ENCODE assay signal across 18 cellular contexts in the genomic region with DNA sequence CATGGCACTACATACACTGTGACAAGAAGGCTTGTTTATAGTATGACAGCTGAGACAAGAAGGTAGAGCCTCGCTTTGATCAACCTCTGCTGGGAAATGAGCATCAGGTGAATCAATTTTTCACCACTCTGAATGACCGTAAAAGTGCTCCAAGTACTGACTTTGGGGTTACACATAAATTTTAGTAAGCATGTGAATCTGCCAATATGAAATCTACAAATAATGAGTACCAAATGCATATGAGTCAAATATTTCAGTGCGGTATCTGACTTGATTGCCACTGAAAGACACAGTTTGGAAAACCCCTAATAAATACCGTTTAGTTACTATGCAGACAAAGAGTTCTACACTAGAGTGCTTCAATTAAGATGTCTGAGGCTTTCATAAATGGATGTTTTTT.
DNase-seq lines count a peak whose midpoint lies in the region; ATAC-seq lines count a peak whose summit lies in the region.
"Had no signal": no experiment of that assay in that cellular context is flagged by ENCODE, and none has a peak within 500 bp of the region (broad histone marks: within the 10 kb centered on the region; RNA-seq: fewer than 3 reads in every experiment).

No MANE protein-coding gene starts in this region.

- H3K27ac Mint-ChIP-seq in activated CD8-positive, alpha-beta memory T cell treated with anti-CD3 and anti-CD28 coated beads, Interleukin-2, amount 10 ng/mL, durations not matched to agents 7 days and 5 days: no peak overlapping the region
- peak overlapping the region; percentile 22 for H3K27ac Mint-ChIP-seq in central memory CD8-positive, alpha-beta T cell (ENCODE audit: low read depth)
- peak overlapping the region in 1 of 6 donors; percentile 72 for H3K27ac Mint-ChIP-seq in immature natural killer cell
- H3K27ac Mint-ChIP-seq: H9, neural progenitor cell had no signal

- H3K4me3 Mint-ChIP-seq in activated CD8-positive, alpha-beta memory T cell treated with anti-CD3 and anti-CD28 coated beads, Interleukin-2, amount 10 ng/mL, durations not matched to agents 7 days and 5 days: peak overlapping the region; percentile 26
- H3K4me3 Mint-ChIP-seq in central memory CD8-positive, alpha-beta T cell: no peak overlapping the region
- no peak overlapping the region for H3K4me3 Mint-ChIP-seq in immature natural killer cell
- H3K4me3 Mint-ChIP-seq: H9, neural progenitor cell had no signal

- peaks cover 33% of the 10 kb centered on the region for H3K36me3 Mint-ChIP-seq in activated CD8-positive, alpha-beta memory T cell treated with anti-CD3 and anti-CD28 coated beads, Interleukin-2, amount 10 ng/mL, durations not matched to agents 7 days and 5 days
- peaks cover 14% of the 10 kb centered on the region for H3K36me3 Mint-ChIP-seq in central memory CD8-positive, alpha-beta T cell (ENCODE audit: insufficient read depth)
- H3K36me3 Mint-ChIP-seq in immature natural killer cell: peaks cover 5 to 11% (median 10%) of the 10 kb centered on the region in 3 donors

- ATAC-seq in activated CD8-positive, alpha-beta memory T cell treated with anti-CD3 and anti-CD28 coated beads, Interleukin-2, amount 10 ng/mL, durations not matched to agents 7 days and 5 days: peak; percentile 45
- ATAC-seq in GM19395 (IDR thresholded peaks at IDR 0.05; ENCODE audit: unreplicated experiment) (peak; percentile 41), HG03280 (IDR thresholded peaks at IDR 0.05; ENCODE audit: unreplicated experiment) (peak; percentile 44), GM18498 (IDR thresholded peaks at IDR 0.05; ENCODE audit: unreplicated experiment) (no peak)
- no peak for ATAC-seq in central memory CD8-positive, alpha-beta T cell (replicated peaks; ENCODE audit: extremely low read depth, poor library complexity, severe bottlenecking)
- ATAC-seq: A549, gastrocnemius medialis, Panc1 had no signal

- H3K9me3 Mint-ChIP-seq in activated CD8-positive, alpha-beta memory T cell treated with anti-CD3 and anti-CD28 coated beads, Interleukin-2, amount 10 ng/mL, durations not matched to agents 7 days and 5 days (ENCODE audit: low read depth): no peaks in the 10 kb centered on the region
- H3K9me3 Mint-ChIP-seq in central memory CD8-positive, alpha-beta T cell: no peaks in the 10 kb centered on the region
- no peaks in the 10 kb centered on the region for H3K9me3 Mint-ChIP-seq in immature natural killer cell
- H3K9me3 Mint-ChIP-seq: H9, neural progenitor cell had no signal

- no peaks in the 10 kb centered on the region for H3K27me3 Mint-ChIP-seq in activated CD8-positive, alpha-beta memory T cell treated with anti-CD3 and anti-CD28 coated beads, Interleukin-2, amount 10 ng/mL, durations not matched to agents 7 days and 5 days
- no peaks in the 10 kb centered on the region for H3K27me3 Mint-ChIP-seq in central memory CD8-positive, alpha-beta T cell
- no peaks in the 10 kb centered on the region for H3K27me3 Mint-ChIP-seq in immature natural killer cell (ENCODE audit: low read depth in 3 of 3)

- CTCF ChIA-PET in activated CD8-positive, alpha-beta memory T cell treated with anti-CD3 and anti-CD28 coated beads, Interleukin-2, amount 10 ng/mL, durations not matched to agents 7 days and 5 days (lab: Charles Lee): no interaction called here

- DNase-seq in activated CD8-positive, alpha-beta memory T cell treated with anti-CD3 and anti-CD28 coated beads, Interleukin-2, amount 10 ng/mL, durations not matched to agents 7 days and 5 days: no peak
- DNase-seq in activated CD8-positive, alpha-beta memory T cell treated with anti-CD3 and anti-CD28 coated beads, Interleukin-2, amount 50 U/mL, for 48 hours: no peak
- DNase-seq in central memory CD8-positive, alpha-beta T cell (ENCODE audit: low spot score in 2 of 2): no peak
- DNase-seq in immature natural killer cell (no peak), NCI-H2171 treated with DMSO at 0.1 percent for 48 hours (lab: John Stamatoyannopoulos, UW) (no peak)
- DNase-seq: amniotic stem cell, gastrocnemius medialis, H9, MG63, NCI-H1930, NCI-H526 treated with DMSO at 0.1 percent for 48 hours, retina had no signal

- peaks cover 41% of the 10 kb centered on the region for H3K4me1 Mint-ChIP-seq in activated CD8-positive, alpha-beta memory T cell treated with anti-CD3 and anti-CD28 coated beads, Interleukin-2, amount 10 ng/mL, durations not matched to agents 7 days and 5 days
- H3K4me1 Mint-ChIP-seq in central memory CD8-positive, alpha-beta T cell: peaks cover 34% of the 10 kb centered on the region
- H3K4me1 Mint-ChIP-seq in immature natural killer cell: peaks cover 11 to 26% of the 10 kb centered on the region in 2 donors
- H3K4me1 Mint-ChIP-seq: neural progenitor cell had no signal

Comparison
In these comparisons a context has a peak if more than half of its experiments do, and no peak if none do; other contexts are left out.
1. ATAC-seq: peak in activated CD8-positive, alpha-beta memory T cell treated with anti-CD3 and anti-CD28 coated beads, Interleukin-2, amount 10 ng/mL, durations not matched to agents 7 days and 5 days (single experiment), GM19395 (single experiment) and HG03280 (single experiment); none in central memory CD8-positive, alpha-beta T cell (single experiment) and GM18498 (single experiment).